Comparison of ENCODE assay signal across 12 cellular contexts in the genomic region with DNA sequence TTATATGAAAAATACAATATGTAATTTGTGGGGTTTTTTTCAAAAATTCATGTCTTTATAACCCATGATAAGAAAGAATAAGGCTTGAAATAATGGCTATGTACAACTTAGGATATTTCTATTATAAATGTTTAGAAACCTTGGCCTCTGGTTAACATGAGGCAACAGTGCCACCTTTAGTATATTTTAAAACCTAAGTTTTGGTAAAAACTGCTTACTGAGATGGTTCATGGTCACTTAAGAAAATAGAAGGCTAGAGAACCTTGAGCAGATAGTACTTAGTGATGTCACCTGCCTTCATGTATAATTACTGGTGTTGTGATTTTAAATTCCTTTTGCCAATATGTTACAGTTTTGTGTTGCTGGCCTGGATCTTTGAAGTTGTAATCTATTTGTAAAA.
DNase-seq lines count a peak whose midpoint lies in the region; ATAC-seq and TF ChIP-seq lines count a peak whose summit lies in the region.
"Had no signal": no experiment of that assay in that cellular context is flagged by ENCODE, and none has a peak within 500 bp of the region (broad histone marks: within the 10 kb centered on the region; RNA-seq: fewer than 3 reads in every experiment).

No MANE protein-coding gene starts in this region.

- H3K36me3 Mint-ChIP-seq in WTC11, result no peaks in the 10 kb centered on the region
- no peaks in the 10 kb centered on the region for H3K36me3 Mint-ChIP-seq in neural crest cell (ENCODE audit: low read depth)

- H3K4me1 Mint-ChIP-seq in WTC11 (peaks cover 4% of the 10 kb centered on the region), neural crest cell (no peaks in the 10 kb centered on the region)

- H3K4me3 Mint-ChIP-seq in WTC11, result no peak overlapping the region
- no peak overlapping the region for H3K4me3 Mint-ChIP-seq in neural crest cell
- H3K4me3 Mint-ChIP-seq: activated naive CD4-positive, alpha-beta T cell treated with anti-CD3 and anti-CD28 coated beads for 36 hours had no signal

- DNase-seq in GF-D8 (lab: John Stamatoyannopoulos, UW) (peak; percentile 10), LHCN-M2 (ENCODE audit: low read depth) (peak; percentile 19), WTC11 (ENCODE audit: low spot score) (no peak), neural crest cell (ENCODE audit: low read depth, low spot score) (no peak), DMS153 treated with DMSO at 0.1 percent for 48 hours (lab: John Stamatoyannopoulos, UW; ENCODE audit: unreplicated experiment) (no peak), NCI-H2171 treated with DMSO at 0.1 percent for 48 hours (lab: John Stamatoyannopoulos, UW) (no peak), NCI-H2196 treated with DMSO at 0.1 percent for 48 hours (lab: John Stamatoyannopoulos, UW; ENCODE audit: unreplicated experiment) (no peak)
- DNase-seq: activated naive CD4-positive, alpha-beta T cell treated with anti-CD3 and anti-CD28 coated beads for 36 hours; Calu3; GOT3; islet precursor cell had no signal

- H3K27ac Mint-ChIP-seq in WTC11 (no peak overlapping the region), neural crest cell (ENCODE audit: unreplicated experiment) (no peak overlapping the region)
- H3K27ac Mint-ChIP-seq: activated naive CD4-positive, alpha-beta T cell treated with anti-CD3 and anti-CD28 coated beads for 36 hours had no signal

- H3K9me3 Mint-ChIP-seq in WTC11 (no peaks in the 10 kb centered on the region), neural crest cell (no peaks in the 10 kb centered on the region)
- H3K9me3 Mint-ChIP-seq: activated naive CD4-positive, alpha-beta T cell treated with anti-CD3 and anti-CD28 coated beads for 36 hours had no signal

- TF ChIP-seq CTCF in WTC11 (IDR thresholded peaks at IDR 0.05) (no peak), neural crest cell (conservative IDR thresholded peaks at IDR 0.05) (peak; percentile 15)

- peak; percentile 41; the same call in 1 of the 2 replicates for ATAC-seq in WTC11
- ATAC-seq: GM12878 had no signal

- POLR2A ChIA-PET in WTC11 (lab: Charles Lee), result no interaction called here

- H3K27me3 Mint-ChIP-seq in WTC11 (ENCODE audit: low read depth) (no peaks in the 10 kb centered on the region), neural crest cell (ENCODE audit: low read depth) (no peaks in the 10 kb centered on the region)

- CTCF ChIA-PET in WTC11 (lab: Charles Lee), result no interaction called here

TF ChIP-seq in WTC11, 78 proteins besides CTCF, POLR2A, EP300 and RAD21 (continues in another document):
- TF ChIP-seq RORB (CRISPR knock-in tag; IDR thresholded peaks at IDR 0.05) (no peak), KAT7 (CRISPR knock-in tag; IDR thresholded peaks at IDR 0.05; ENCODE audit: borderline replicate concordance) (no peak), ATF2 (CRISPR knock-in tag; IDR thresholded peaks at IDR 0.05; ENCODE audit: borderline replicate concordance, low read depth) (no peak), NFATC4 (CRISPR knock-in tag; IDR thresholded peaks at IDR 0.05) (no peak), ZNF281 (CRISPR knock-in tag; IDR thresholded peaks at IDR 0.05) (no peak), EMX1 (CRISPR knock-in tag; IDR thresholded peaks at IDR 0.05) (no peak), ZNF121 (CRISPR knock-in tag; IDR thresholded peaks at IDR 0.05) (no peak), IRF2 (CRISPR knock-in tag; IDR thresholded peaks at IDR 0.05; ENCODE audit: borderline replicate concordance, low read depth) (no peak), FOXK1 (CRISPR knock-in tag; IDR thresholded peaks at IDR 0.05) (no peak), ATF3 (CRISPR knock-in tag; conservative IDR thresholded peaks at IDR 0.05) (no peak), JAZF1 (CRISPR knock-in tag; IDR thresholded peaks at IDR 0.05) (no peak)
- TF ChIP-seq, protein P1, sequence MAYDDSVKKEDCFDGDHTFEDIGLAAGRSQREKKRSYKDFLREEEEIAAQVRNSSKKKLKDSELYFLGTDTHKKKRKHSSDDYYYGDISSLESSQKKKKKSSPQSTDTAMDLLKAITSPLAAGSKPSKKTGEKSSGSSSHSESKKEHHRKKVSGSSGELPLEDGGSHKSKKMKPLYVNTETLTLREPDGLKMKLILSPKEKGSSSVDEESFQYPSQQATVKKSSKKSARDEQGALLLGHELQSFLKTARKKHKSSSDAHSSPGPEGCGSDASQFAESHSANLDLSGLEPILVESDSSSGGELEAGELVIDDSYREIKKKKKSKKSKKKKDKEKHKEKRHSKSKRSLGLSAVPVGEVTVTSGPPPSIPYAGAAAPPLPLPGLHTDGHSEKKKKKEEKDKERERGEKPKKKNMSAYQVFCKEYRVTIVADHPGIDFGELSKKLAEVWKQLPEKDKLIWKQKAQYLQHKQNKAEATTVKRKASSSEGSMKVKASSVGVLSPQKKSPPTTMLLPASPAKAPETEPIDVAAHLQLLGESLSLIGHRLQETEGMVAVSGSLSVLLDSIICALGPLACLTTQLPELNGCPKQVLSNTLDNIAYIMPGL (CRISPR knock-in tag; IDR thresholded peaks at IDR 0.05), result no peak
- TF ChIP-seq, protein P2, sequence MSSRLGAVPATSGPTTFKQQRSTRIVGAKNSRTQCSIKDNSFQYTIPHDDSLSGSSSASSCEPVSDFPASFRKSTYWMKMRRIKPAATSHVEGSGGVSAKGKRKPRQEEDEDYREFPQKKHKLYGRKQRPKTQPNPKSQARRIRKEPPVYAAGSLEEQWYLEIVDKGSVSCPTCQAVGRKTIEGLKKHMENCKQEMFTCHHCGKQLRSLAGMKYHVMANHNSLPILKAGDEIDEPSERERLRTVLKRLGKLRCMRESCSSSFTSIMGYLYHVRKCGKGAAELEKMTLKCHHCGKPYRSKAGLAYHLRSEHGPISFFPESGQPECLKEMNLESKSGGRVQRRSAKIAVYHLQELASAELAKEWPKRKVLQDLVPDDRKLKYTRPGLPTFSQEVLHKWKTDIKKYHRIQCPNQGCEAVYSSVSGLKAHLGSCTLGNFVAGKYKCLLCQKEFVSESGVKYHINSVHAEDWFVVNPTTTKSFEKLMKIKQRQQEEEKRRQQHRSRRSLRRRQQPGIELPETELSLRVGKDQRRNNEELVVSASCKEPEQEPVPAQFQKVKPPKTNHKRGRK (CRISPR knock-in tag; IDR thresholded peaks at IDR 0.05; ENCODE audit: borderline replicate concordance), result no peak
- TF ChIP-seq, protein P3, sequence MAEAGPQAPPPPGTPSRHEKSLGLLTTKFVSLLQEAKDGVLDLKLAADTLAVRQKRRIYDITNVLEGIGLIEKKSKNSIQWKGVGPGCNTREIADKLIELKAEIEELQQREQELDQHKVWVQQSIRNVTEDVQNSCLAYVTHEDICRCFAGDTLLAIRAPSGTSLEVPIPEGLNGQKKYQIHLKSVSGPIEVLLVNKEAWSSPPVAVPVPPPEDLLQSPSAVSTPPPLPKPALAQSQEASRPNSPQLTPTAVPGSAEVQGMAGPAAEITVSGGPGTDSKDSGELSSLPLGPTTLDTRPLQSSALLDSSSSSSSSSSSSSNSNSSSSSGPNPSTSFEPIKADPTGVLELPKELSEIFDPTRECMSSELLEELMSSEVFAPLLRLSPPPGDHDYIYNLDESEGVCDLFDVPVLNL (CRISPR knock-in tag; IDR thresholded peaks at IDR 0.05; ENCODE audit: borderline replicate concordance, low read depth), result no peak
- TF ChIP-seq, protein P4, sequence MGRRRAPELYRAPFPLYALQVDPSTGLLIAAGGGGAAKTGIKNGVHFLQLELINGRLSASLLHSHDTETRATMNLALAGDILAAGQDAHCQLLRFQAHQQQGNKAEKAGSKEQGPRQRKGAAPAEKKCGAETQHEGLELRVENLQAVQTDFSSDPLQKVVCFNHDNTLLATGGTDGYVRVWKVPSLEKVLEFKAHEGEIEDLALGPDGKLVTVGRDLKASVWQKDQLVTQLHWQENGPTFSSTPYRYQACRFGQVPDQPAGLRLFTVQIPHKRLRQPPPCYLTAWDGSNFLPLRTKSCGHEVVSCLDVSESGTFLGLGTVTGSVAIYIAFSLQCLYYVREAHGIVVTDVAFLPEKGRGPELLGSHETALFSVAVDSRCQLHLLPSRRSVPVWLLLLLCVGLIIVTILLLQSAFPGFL (CRISPR knock-in tag; IDR thresholded peaks at IDR 0.05; ENCODE audit: borderline replicate concordance), result no peak

Comparison
In these comparisons a context has a peak if more than half of its experiments do, and no peak if none do; other contexts are left out.
1. DNase-seq: peak in GF-D8 (single experiment) and LHCN-M2 (single experiment); none in WTC11 (single experiment), neural crest cell (single experiment), DMS153 treated with DMSO at 0.1 percent for 48 hours (single experiment), NCI-H2171 treated with DMSO at 0.1 percent for 48 hours (single experiment) and NCI-H2196 treated with DMSO at 0.1 percent for 48 hours (single experiment).